Comparison of ENCODE assay signal across 8 cellular contexts in genomic region chr14:101965145-101965531, GRCh38. TPM values are rescaled to one million over a fixed set of nuclear protein-coding genes. Genes with fewer than 3 reads are reported as not detected.
DNase-seq lines count a peak whose midpoint lies in the region; ATAC-seq and TF ChIP-seq lines count a peak whose summit lies in the region.

No MANE protein-coding gene starts in this region.

- peak; percentile 57 for DNase-seq in COR-L47 (lab: John Stamatoyannopoulos, UW)
- DNase-seq in HL-60 (ENCODE audit: low read depth in 1 of 2, low spot score in 1 of 2): peak in 1 of 2 experiments; percentile 60
- DNase-seq in RPMI8226: peak; percentile 67
- DNase-seq in globus pallidus (ENCODE audit: low spot score): peak; percentile 77
- peak; percentile 88 for DNase-seq in osteocyte (ENCODE audit: extremely low spot score, unreplicated experiment)
- DNase-seq in upper lobe of left lung: peak; percentile 76 to 90

- 0 to 1% methylated on average over 11 to 23 of the region's 32 CpGs for WGBS in upper lobe of left lung, 2 donors

- peaks cover 29 to 47% (median 34%) of the 10 kb centered on the region in 4 donors for H3K4me1 ChIP-seq in upper lobe of left lung

- no peaks in the 10 kb centered on the region for H3K9me3 Mint-ChIP-seq in activated naive CD4-positive, alpha-beta T cell treated with anti-CD3 and anti-CD28 coated beads, Interleukin-2, amount 50 U/mL, for 24 hours
- H3K9me3 Mint-ChIP-seq in osteocyte (ENCODE audit: unreplicated experiment): no peaks in the 10 kb centered on the region

- TF ChIP-seq CTCF in HL-60 (IDR thresholded peaks at IDR 0.05; ENCODE audit: insufficient read depth, low read length): no peak
- no peak for TF ChIP-seq CTCF in osteocyte (IDR thresholded peaks at IDR 0.05)
- peak in 1 of 6 experiments; percentile 7 for TF ChIP-seq CTCF in upper lobe of left lung (IDR thresholded peaks at IDR 0.05)

- H3K36me3 Mint-ChIP-seq in activated naive CD4-positive, alpha-beta T cell treated with anti-CD3 and anti-CD28 coated beads, Interleukin-2, amount 50 U/mL, for 24 hours: peaks cover 10% of the 10 kb centered on the region
- peaks cover 12% of the 10 kb centered on the region for H3K36me3 Mint-ChIP-seq in osteocyte (ENCODE audit: unreplicated experiment)

- peak overlapping the region; percentile 94 for H3K27ac ChIP-seq in HL-60 (replicated peaks)
- H3K27ac ChIP-seq in upper lobe of left lung: peak overlapping the region; percentile 95 to 98 (median 96)

- H3K36me3 ChIP-seq in upper lobe of left lung: peaks cover 0 to 11% (median 1%) of the 10 kb centered on the region in 4 donors

- no peaks in the 10 kb centered on the region for H3K9me3 ChIP-seq in upper lobe of left lung

- TF ChIP-seq EP300 in upper lobe of left lung (IDR thresholded peaks at IDR 0.05): no peak

- peak overlapping the region; percentile 83 for H3K27ac Mint-ChIP-seq in activated naive CD4-positive, alpha-beta T cell treated with anti-CD3 and anti-CD28 coated beads, Interleukin-2, amount 50 U/mL, for 24 hours
- peak overlapping the region; percentile 94 for H3K27ac Mint-ChIP-seq in osteocyte (ENCODE audit: unreplicated experiment)

- H3K4me3 ChIP-seq in HL-60 (replicated peaks; ENCODE audit: insufficient read depth, low read length) (peak overlapping the region; percentile 97), upper lobe of left lung (peak overlapping the region; percentile 79 to 100 (median 91))

- ATAC-seq in GM19467 (IDR thresholded peaks at IDR 0.05; ENCODE audit: unreplicated experiment) (peak; percentile 33), upper lobe of left lung (ENCODE audit: low FRiP score in 2 of 2) (peak; percentile 69 to 71)

- peaks cover 52% of the 10 kb centered on the region for H3K4me1 Mint-ChIP-seq in activated naive CD4-positive, alpha-beta T cell treated with anti-CD3 and anti-CD28 coated beads, Interleukin-2, amount 50 U/mL, for 24 hours
- H3K4me1 Mint-ChIP-seq in osteocyte (ENCODE audit: unreplicated experiment): peaks cover 70% of the 10 kb centered on the region

- H3K4me3 Mint-ChIP-seq in activated naive CD4-positive, alpha-beta T cell treated with anti-CD3 and anti-CD28 coated beads, Interleukin-2, amount 50 U/mL, for 24 hours: peak overlapping the region; percentile 92
- peak overlapping the region; percentile 91 for H3K4me3 Mint-ChIP-seq in osteocyte (ENCODE audit: unreplicated experiment)

- TF ChIP-seq POLR2A in upper lobe of left lung (IDR thresholded peaks at IDR 0.05): peak in 1 of 4 donors; percentile 26

- H3K27me3 ChIP-seq in HL-60 (ENCODE audit: insufficient read depth, poor library complexity, severe bottlenecking) (no peaks in the 10 kb centered on the region), upper lobe of left lung (no peaks in the 10 kb centered on the region)

- no peaks in the 10 kb centered on the region for H3K27me3 Mint-ChIP-seq in activated naive CD4-positive, alpha-beta T cell treated with anti-CD3 and anti-CD28 coated beads, Interleukin-2, amount 50 U/mL, for 24 hours
- no peaks in the 10 kb centered on the region for H3K27me3 Mint-ChIP-seq in osteocyte (ENCODE audit: unreplicated experiment)

RNA-seq across cellular contexts. Expression of gene DYNC1H1, which starts 0.8 kb away (rescaled TPM):
- 821 and 886 TPM in 2 replicates for total RNA-seq in osteocyte
- 100 to 1,000 TPM; 352 to 556 (median 447) TPM for total RNA-seq in upper lobe of left lung
